In the genomic region with DNA sequence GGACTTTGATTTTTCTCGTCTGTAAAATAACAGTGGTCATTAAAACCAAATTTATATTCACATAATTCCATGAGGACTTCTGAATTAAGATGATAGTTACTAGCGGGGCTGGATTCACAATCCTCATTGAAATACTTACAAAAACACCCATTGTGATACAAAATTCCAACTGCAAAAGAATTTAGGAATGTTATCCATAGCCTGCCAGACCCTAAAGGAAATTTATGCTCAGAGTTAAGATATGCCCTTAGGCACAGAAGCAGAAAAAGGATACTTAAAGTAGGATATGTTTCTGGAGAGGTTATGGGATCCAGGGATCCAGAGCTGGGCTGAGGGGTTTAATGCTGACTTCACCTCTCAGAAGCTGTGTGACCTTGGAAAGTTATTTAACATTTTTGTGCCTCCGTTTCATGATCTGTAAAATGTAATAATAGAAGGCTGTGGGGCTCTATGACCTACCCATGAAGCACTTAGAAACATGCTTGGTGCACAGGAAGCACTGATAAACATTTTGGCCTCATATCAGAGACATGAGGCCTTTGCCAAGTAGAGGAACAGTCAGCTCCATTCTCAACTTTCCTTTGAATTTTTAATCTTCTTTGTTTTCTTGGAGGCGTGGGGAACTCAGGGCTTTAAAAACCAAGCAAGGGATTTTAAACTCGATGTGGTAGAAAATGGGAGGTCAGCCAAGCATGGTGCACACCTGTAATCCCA, we compare ENCODE assay signal across 25 cellular contexts.
"Had no signal": no experiment of that assay in that cellular context is flagged by ENCODE, and none has a peak within 500 bp of the region (broad histone marks: within the 10 kb centered on the region; RNA-seq: fewer than 3 reads in every experiment).

No MANE protein-coding gene starts in this region.

- H3K9me3 ChIP-seq: esophagus squamous epithelium, gastrocnemius medialis, mucosa of descending colon, neutrophil, right lobe of liver, upper lobe of left lung had no signal

- H3K9me3 Mint-ChIP-seq: T-helper 2 cell treated with Interferon-gamma antibody and Interleukin-4, amounts not matched to agents 5 μg/mL and 100 μg/mL, for 36 hours had no signal

- H3K4me3 Mint-ChIP-seq: activated T-cell treated with anti-CD3 and anti-CD28 coated beads, Interleukin-2, amount 50 U/mL, for 72 hours; central memory CD8-positive, alpha-beta T cell; dendritic cell treated with granulocyte-macrophage colony-stimulating factor and Interleukin-4, amounts not matched to agents 40 ng/mL and 50 ng/mL, for 4 days; endodermal cell; nephron progenitor cell; stimulated activated naive CD8-positive, alpha-beta T cell treated with anti-CD3 and anti-CD28 coated beads, Interleukin-15, Interleukin-2, amounts not matched to agents 100 ng/mL and 50 ng/mL, for 24 hours; T-helper 2 cell treated with Interferon-gamma antibody and Interleukin-4, amounts not matched to agents 5 μg/mL and 100 μg/mL, for 36 hours had no signal

- H3K36me3 ChIP-seq: esophagus squamous epithelium, left lung, neutrophil, right lobe of liver, upper lobe of left lung had no signal

- H3K4me1 Mint-ChIP-seq: central memory CD8-positive, alpha-beta T cell; endodermal cell had no signal

- H3K27me3 ChIP-seq: esophagus squamous epithelium, gastrocnemius medialis, left lung, neutrophil, right lobe of liver, upper lobe of left lung had no signal

- H3K27ac ChIP-seq: esophagus squamous epithelium, gastrocnemius medialis, left lung, neutrophil, right lobe of liver, skin epidermis, upper lobe of left lung had no signal

- H3K27me3 Mint-ChIP-seq: central memory CD8-positive, alpha-beta T cell had no signal

- H3K4me1 ChIP-seq: esophagus squamous epithelium, gastrocnemius medialis, left lung, right lobe of liver, upper lobe of left lung had no signal

- DNase-seq: activated CD4-positive, alpha-beta T cell treated with anti-CD3 and anti-CD28 coated beads for 4 hours; activated CD4-positive, alpha-beta T cell treated with anti-CD3 and anti-CD28 coated beads, Interleukin-2, amount 50 U/mL, for 4 hours; activated CD4-positive, CD25-positive, alpha-beta regulatory T cell; activated naive CD4-positive, alpha-beta T cell; activated T-cell treated with anti-CD3 and anti-CD28 coated beads for 4 hours; activated T-cell treated with anti-CD3 and anti-CD28 coated beads, Interleukin-2, amount 50 U/mL, for 72 hours; endodermal cell; esophagus squamous epithelium; gastrocnemius medialis; glutamatergic neuron; left lung; mucosa of descending colon; nephron progenitor cell; right lobe of liver; stimulated activated CD4-positive, alpha-beta T cell treated with anti-CD3 and anti-CD28 coated beads, Interleukin-12 subunit alpha, Interleukin-12 subunit beta, amount 100 ng/mL, for 4 hours; stimulated activated CD4-positive, alpha-beta T cell treated with anti-CD3 and anti-CD28 coated beads, Interleukin-4, amount 100 ng/mL, for 1 hour; upper lobe of left lung had no signal

- H3K4me3 ChIP-seq: esophagus squamous epithelium, gastrocnemius medialis, left lung, lung, mucosa of descending colon, right lobe of liver, skin epidermis, upper lobe of left lung had no signal

- H3K27ac Mint-ChIP-seq: activated naive CD4-positive, alpha-beta T cell treated with anti-CD3 and anti-CD28 coated beads, Interleukin-2, amount 50 U/mL, for 72 hours; activated T-cell treated with anti-CD3 and anti-CD28 coated beads, Interleukin-2, amount 50 U/mL, for 72 hours; dendritic cell treated with granulocyte-macrophage colony-stimulating factor and Interleukin-4, amounts not matched to agents 40 ng/mL and 50 ng/mL, for 4 days; endodermal cell; nephron progenitor cell; stimulated activated naive CD8-positive, alpha-beta T cell treated with anti-CD3 and anti-CD28 coated beads, Interleukin-15, Interleukin-2, amounts not matched to agents 100 ng/mL and 50 ng/mL, for 24 hours; T-helper 2 cell treated with Interferon-gamma antibody and Interleukin-4, amounts not matched to agents 5 μg/mL and 100 μg/mL, for 36 hours had no signal

- ATAC-seq: activated naive CD4-positive, alpha-beta T cell treated with anti-CD3 and anti-CD28 coated beads, Interleukin-2, amount 50 U/mL, for 72 hours; activated T-cell treated with anti-CD3 and anti-CD28 coated beads, Interleukin-2, amount 50 U/mL, for 72 hours; gastrocnemius medialis; left lung; mucosa of descending colon had no signal
